In genomic region chr3:170907519-170908234, GRCh38 we compare ENCODE assay signal across 1 cellular context.
TF ChIP-seq lines count a peak whose summit lies in the region.

No MANE protein-coding gene starts in this region.

TF ChIP-seq in HepG2, 621 proteins besides CTCF, POLR2A, EP300 and RAD21 (continued from another document):
- TF ChIP-seq ZXDC (CRISPR knock-in tag; IDR thresholded peaks at IDR 0.05) (no peak), MAZ (IDR thresholded peaks at IDR 0.05; ENCODE audit: borderline replicate concordance, low read depth, low read length) (no peak), MAZ (CRISPR knock-in tag; IDR thresholded peaks at IDR 0.05; ENCODE audit: low read depth) (0 out of 2 replicates have a peak, but pooled peaks have one; percentile 2), SPEN (CRISPR knock-in tag; IDR thresholded peaks at IDR 0.05; ENCODE audit: low read depth) (no peak), ZSCAN29 (CRISPR knock-in tag; conservative IDR thresholded peaks at IDR 0.05) (no peak), ZBTB10 (CRISPR knock-in tag; IDR thresholded peaks at IDR 0.05; ENCODE audit: borderline replicate concordance) (0 out of 2 replicates have a peak, but pooled peaks have one; percentile 23), ZNF549 (CRISPR knock-in tag; IDR thresholded peaks at IDR 0.05) (no peak), ZNF367 (CRISPR knock-in tag; IDR thresholded peaks at IDR 0.05; ENCODE audit: borderline replicate concordance) (no peak), IRF1 (CRISPR knock-in tag; IDR thresholded peaks at IDR 0.05; ENCODE audit: low read depth) (no peak), ZNF275 (CRISPR knock-in tag; IDR thresholded peaks at IDR 0.05; ENCODE audit: borderline replicate concordance) (0 out of 2 replicates have a peak, but pooled peaks have one; percentile 1), SRSF4 (IDR thresholded peaks at IDR 0.05; ENCODE audit: low read depth, low read length, poor library complexity, severe bottlenecking) (no peak), ELF4 (CRISPR knock-in tag; IDR thresholded peaks at IDR 0.05; ENCODE audit: borderline replicate concordance) (no peak), SOX6 (IDR thresholded peaks at IDR 0.05) (no peak), SOX6 (CRISPR knock-in tag; IDR thresholded peaks at IDR 0.05) (no peak), MEIS1 (CRISPR knock-in tag; IDR thresholded peaks at IDR 0.05; ENCODE audit: borderline replicate concordance) (no peak), PAF1 (CRISPR knock-in tag; IDR thresholded peaks at IDR 0.05) (no peak), SAP130 (CRISPR knock-in tag; IDR thresholded peaks at IDR 0.05; ENCODE audit: low read depth) (peak; percentile 22; the same call in 1 of the 2 replicates), PRDM15 (CRISPR knock-in tag; IDR thresholded peaks at IDR 0.05) (0 out of 2 replicates have a peak, but pooled peaks have one; percentile 23), TFDP1 (CRISPR knock-in tag; IDR thresholded peaks at IDR 0.05; ENCODE audit: borderline replicate concordance) (0 out of 2 replicates have a peak, but pooled peaks have one; percentile 11), ZFP91 (CRISPR knock-in tag; IDR thresholded peaks at IDR 0.05; ENCODE audit: borderline replicate concordance) (no peak), RARG (CRISPR knock-in tag; IDR thresholded peaks at IDR 0.05; ENCODE audit: low read depth) (no peak), ZNF432 (CRISPR knock-in tag; IDR thresholded peaks at IDR 0.05; ENCODE audit: borderline replicate concordance) (no peak), CBX1 (IDR thresholded peaks at IDR 0.05; ENCODE audit: low read depth) (no peak), ARID3A (IDR thresholded peaks at IDR 0.05; ENCODE audit: low read depth, low read length) (no peak), YEATS4 (CRISPR knock-in tag; IDR thresholded peaks at IDR 0.05; ENCODE audit: borderline replicate concordance) (no peak; the same call in 1 of the 2 replicates), CEBPG (CRISPR knock-in tag; IDR thresholded peaks at IDR 0.05) (0 out of 2 replicates have a peak, but pooled peaks have one; percentile 40), NFYC (CRISPR knock-in tag; IDR thresholded peaks at IDR 0.05) (no peak), ZNF567 (CRISPR knock-in tag; IDR thresholded peaks at IDR 0.05; ENCODE audit: borderline replicate concordance) (no peak), ZNF569 (CRISPR knock-in tag; IDR thresholded peaks at IDR 0.05; ENCODE audit: borderline replicate concordance) (no peak), FOXJ3 (CRISPR knock-in tag; IDR thresholded peaks at IDR 0.05; ENCODE audit: borderline replicate concordance) (no peak)
